11 cellular contexts compared by ENCODE assay signal in genomic region chrX:44344687-44345086, GRCh38. TPM values are rescaled to one million over a fixed set of nuclear protein-coding genes. Genes with fewer than 3 reads are reported as not detected.
DNase-seq lines count a peak whose midpoint lies in the region; ATAC-seq and TF ChIP-seq lines count a peak whose summit lies in the region.
"Had no signal": no experiment of that assay in that cellular context is flagged by ENCODE, and none has a peak within 500 bp of the region (broad histone marks: within the 10 kb centered on the region; RNA-seq: fewer than 3 reads in every experiment).

No MANE protein-coding gene starts in this region.

- H3K9me3 ChIP-seq in Loucy (ENCODE audit: insufficient read depth, low read depth, low read length) (no peaks in the 10 kb centered on the region), neuronal stem cell (replicated peaks in 1 of 2; ENCODE audit: control insufficient read depth in 2 of 2, insufficient read depth in 1 of 2, low read depth in 1 of 2, low read length in 2 of 2) (no peaks in the 10 kb centered on the region), Caco-2 (no peaks in the 10 kb centered on the region)
- H3K9me3 ChIP-seq: psoas muscle had no signal

- H3K27ac Mint-ChIP-seq in activated T-helper 17 cell treated with anti-CD3 and anti-CD28 coated beads, Interleukin-2, amount 50 U/mL, for 72 hours = peak overlapping the region; percentile 82
- H3K27ac Mint-ChIP-seq in Caco-2 (ENCODE audit: unreplicated experiment) = no peak overlapping the region

- CTCF ChIA-PET in Caco-2 (lab: Charles Lee) = no interaction called here

- H3K4me3 ChIP-seq in Loucy (ENCODE audit: low read length, poor library complexity, severe bottlenecking) (peak overlapping the region; percentile 79), neuronal stem cell (ENCODE audit: low read length in 2 of 2) (no peak overlapping the region), Caco-2 (ENCODE audit: low read depth, low read length) (no peak overlapping the region)
- H3K4me3 ChIP-seq: cardiac muscle cell had no signal

- H2AK5ac ChIP-seq in neuronal stem cell (ENCODE audit: low read depth, low read length) = no peak overlapping the region

- H3K4me1 ChIP-seq in Loucy (ENCODE audit: insufficient read depth, low read length, poor library complexity, severe bottlenecking) = peaks cover 33% of the 10 kb centered on the region
- H3K4me1 ChIP-seq in neuronal stem cell (ENCODE audit: control insufficient read depth in 2 of 2, insufficient read depth in 1 of 2, low read depth in 1 of 2, low read length in 2 of 2) = no peaks in the 10 kb centered on the region
- H3K4me1 ChIP-seq in Caco-2 = no peaks in the 10 kb centered on the region
- H3K4me1 ChIP-seq: psoas muscle had no signal

- TF ChIP-seq CTCF in Loucy (conservative IDR thresholded peaks at IDR 0.05; ENCODE audit: low read length) (no peak), Caco-2 (IDR thresholded peaks at IDR 0.05; ENCODE audit: insufficient read depth in 1 of 2, low read depth in 1 of 2, low read length in 1 of 2, severe bottlenecking in 1 of 2, unreplicated experiment in 1 of 2) (no peak)

- peak overlapping the region; percentile 82 for H3K4me3 Mint-ChIP-seq in activated T-helper 17 cell treated with anti-CD3 and anti-CD28 coated beads, Interleukin-2, amount 50 U/mL, for 72 hours
- no peak overlapping the region for H3K4me3 Mint-ChIP-seq in Caco-2 (ENCODE audit: unreplicated experiment)

- no peak overlapping the region for H2BK15ac ChIP-seq in neuronal stem cell (ENCODE audit: low read length)

- BruUV-seq in Caco-2 (replicated peaks; lab: Mats Ljungman, UMichigan) = no TSS peak

- H3K14ac ChIP-seq in neuronal stem cell (ENCODE audit: low read length) = no peak overlapping the region

- no peaks in the 10 kb centered on the region for H3K79me1 ChIP-seq in neuronal stem cell (ENCODE audit: low read depth, low read length)

- no peaks in the 10 kb centered on the region for H3K36me3 ChIP-seq in Loucy (ENCODE audit: insufficient read depth, low read length)
- no peaks in the 10 kb centered on the region for H3K36me3 ChIP-seq in neuronal stem cell (replicated peaks in 1 of 2; ENCODE audit: control insufficient read depth in 2 of 2, insufficient read depth in 2 of 2, low read length in 2 of 2)
- no peaks in the 10 kb centered on the region for H3K36me3 ChIP-seq in Caco-2 (ENCODE audit: control insufficient read depth, insufficient read depth, low read length)
- H3K36me3 ChIP-seq: cardiac muscle cell had no signal

- no peaks in the 10 kb centered on the region for H3K27me3 Mint-ChIP-seq in activated T-helper 17 cell treated with anti-CD3 and anti-CD28 coated beads, Interleukin-2, amount 50 U/mL, for 72 hours
- H3K27me3 Mint-ChIP-seq in Caco-2 (ENCODE audit: insufficient read depth, unreplicated experiment) = no peaks in the 10 kb centered on the region

- H3K9me3 Mint-ChIP-seq in activated T-helper 17 cell treated with anti-CD3 and anti-CD28 coated beads, Interleukin-2, amount 50 U/mL, for 72 hours = no peaks in the 10 kb centered on the region
- H3K9me3 Mint-ChIP-seq in Caco-2 (ENCODE audit: unreplicated experiment) = no peaks in the 10 kb centered on the region

- no peak overlapping the region for H4K91ac ChIP-seq in neuronal stem cell (ENCODE audit: low read depth, low read length, poor library complexity)

- no peak overlapping the region for H4K8ac ChIP-seq in neuronal stem cell (ENCODE audit: low read depth, low read length)

- H3K27ac ChIP-seq in neuronal stem cell (replicated peaks; ENCODE audit: low read length) = no peak overlapping the region
- H3K27ac ChIP-seq: cardiac muscle cell, psoas muscle had no signal

- POLR2A ChIA-PET in Caco-2 (lab: Charles Lee) = no interaction called here

- H3K4me1 Mint-ChIP-seq in activated T-helper 17 cell treated with anti-CD3 and anti-CD28 coated beads, Interleukin-2, amount 50 U/mL, for 72 hours = peaks cover 6% of the 10 kb centered on the region
- peaks cover 5% of the 10 kb centered on the region for H3K4me1 Mint-ChIP-seq in Caco-2 (ENCODE audit: low read depth, unreplicated experiment)

- peak overlapping the region; percentile 91 for H3K4me2 ChIP-seq in Loucy (ENCODE audit: low read depth, low read length, poor library complexity, severe bottlenecking)
- no peak overlapping the region for H3K4me2 ChIP-seq in neuronal stem cell (ENCODE audit: insufficient read depth, low read length, poor library complexity, severe bottlenecking)

- WGBS in neuronal stem cell (ENCODE audit: extremely low coverage in 2 of 2, insufficient read length in 2 of 2, insufficient replicate concordance in 1 of 2), 2 donors = no CpG with 5 or more reads among the region's 7 CpGs

- H3K9me2 ChIP-seq in Loucy (replicated peaks; ENCODE audit: low read depth, low read length) = no peaks in the 10 kb centered on the region

- no peak overlapping the region for H2BK5ac ChIP-seq in neuronal stem cell (ENCODE audit: low read length)

- H3K79me2 ChIP-seq in Loucy (ENCODE audit: insufficient read depth, low read length) = no peaks in the 10 kb centered on the region

- H3K9ac ChIP-seq in Loucy (ENCODE audit: low read depth, low read length, poor library complexity, severe bottlenecking) (peak overlapping the region; percentile 88), neuronal stem cell (ENCODE audit: low read depth, low read length, poor library complexity) (no peak overlapping the region)

- DNase-seq in GM03348 (ENCODE audit: low spot score) (peak; percentile 3), neuronal stem cell (ENCODE audit: low spot score) (no peak), dedifferentiated amniotic fluid mesenchymal stem cell (ENCODE audit: extremely low spot score) (no peak), Caco-2 (no peak)
- no peak for DNase-seq in activated CD4-positive, CD25-positive, alpha-beta regulatory T cell treated with anti-CD3 and anti-CD28 coated beads, Interleukin-2, amount 50 U/mL, for 72 hours
- DNase-seq: NCI-H446 treated with DMSO at 0.1 percent for 48 hours had no signal

- H2BK120ac ChIP-seq in neuronal stem cell (ENCODE audit: low read depth, low read length) = no peak overlapping the region

- no peak overlapping the region for H3K18ac ChIP-seq in neuronal stem cell (ENCODE audit: low read length)

- intact Hi-C loops in Caco-2 (cut with micrococcal nuclease; ENCODE audit: unreplicated experiment) = no loop called here

- no peaks in the 10 kb centered on the region for H4K20me1 ChIP-seq in Loucy (ENCODE audit: insufficient read depth, low read length, poor library complexity, severe bottlenecking)

- H3K36me3 Mint-ChIP-seq in activated T-helper 17 cell treated with anti-CD3 and anti-CD28 coated beads, Interleukin-2, amount 50 U/mL, for 72 hours (ENCODE audit: low read depth) = no peaks in the 10 kb centered on the region
- no peaks in the 10 kb centered on the region for H3K36me3 Mint-ChIP-seq in Caco-2 (ENCODE audit: insufficient read depth, unreplicated experiment)

- H3K4ac ChIP-seq in neuronal stem cell (ENCODE audit: low read length) = no peak overlapping the region

- peak; percentile 44 for ATAC-seq in activated T-helper 17 cell treated with anti-CD3 and anti-CD28 coated beads, Interleukin-2, amount 50 U/mL, for 72 hours (replicated peaks)
- ATAC-seq in GM21737 (IDR thresholded peaks at IDR 0.05; ENCODE audit: unreplicated experiment) = no peak
- ATAC-seq: psoas muscle had no signal

- H3K23ac ChIP-seq in neuronal stem cell (ENCODE audit: low read depth, low read length, poor library complexity) = no peak overlapping the region

- H2AFZ ChIP-seq in Loucy (ENCODE audit: low read length) (peak overlapping the region; percentile 75; the same call in 1 of the 2 replicates), neuronal stem cell (ENCODE audit: low read length) (peak overlapping the region; percentile 19)

- peaks cover 3% of the 10 kb centered on the region; the same call in 1 of the 2 replicates for H3F3A ChIP-seq in Loucy (ENCODE audit: low read depth)

- no peak overlapping the region for H2BK12ac ChIP-seq in neuronal stem cell (ENCODE audit: low read length)

- H3K27me3 ChIP-seq in Loucy (ENCODE audit: insufficient read depth, low read length, poor library complexity, severe bottlenecking) (no peaks in the 10 kb centered on the region), neuronal stem cell (ENCODE audit: control insufficient read depth in 3 of 3, insufficient read depth in 3 of 3, low read depth in 1 of 3, low read length in 3 of 3) (no peaks in the 10 kb centered on the region), Caco-2 (replicated peaks; ENCODE audit: control insufficient read depth, insufficient read depth, low read length) (no peaks in the 10 kb centered on the region)
- H3K27me3 ChIP-seq: cardiac muscle cell had no signal

RNA-seq across cellular contexts. Expression of gene EFHC2, which starts 1.2 kb away (rescaled TPM):
- under 1 TPM; 0.13 to 0.15 TPM for total RNA-seq in activated T-helper 17 cell treated with anti-CD3 and anti-CD28 coated beads, Interleukin-2, amount 50 U/mL, for 72 hours
- 3.4 TPM for polyA plus RNA-seq in neuronal stem cell (2013, experiment 1 of 2)
- polyA plus RNA-seq in neuronal stem cell (2013, experiment 2 of 2) = 3.5 TPM
- total RNA-seq in Caco-2 (2022) = not detected in 2 replicates
